10 cellular contexts compared by ENCODE assay signal in the genomic region with DNA sequence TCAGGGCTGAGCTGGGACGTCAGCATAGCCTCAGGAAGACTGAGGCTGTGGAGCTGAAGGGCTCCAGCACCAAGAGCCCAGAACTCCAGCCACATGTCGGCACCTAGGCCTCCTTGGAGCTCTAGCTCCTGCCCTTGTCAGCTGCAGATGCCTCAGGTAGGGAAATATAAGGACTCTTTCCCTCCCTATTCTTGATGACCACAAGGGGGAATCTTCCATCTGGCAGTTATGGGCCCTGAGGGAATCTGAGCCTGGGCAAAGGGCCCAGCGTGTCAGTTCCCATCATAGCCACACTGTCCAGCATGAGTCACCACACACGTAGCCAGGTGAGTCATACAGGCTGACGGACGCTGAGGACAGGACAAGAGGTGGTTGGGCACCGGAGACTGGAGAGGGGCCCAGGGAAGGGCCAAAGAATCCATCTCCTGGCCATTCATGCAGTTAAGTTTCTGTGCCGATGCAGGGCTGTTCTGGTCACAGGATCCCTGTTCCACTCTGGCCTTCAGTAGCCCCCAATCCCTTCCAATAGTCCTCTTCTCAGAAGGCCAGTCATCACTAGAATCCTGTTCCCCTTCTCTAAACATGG. TPM values are rescaled to one million over a fixed set of nuclear protein-coding genes. Genes with fewer than 3 reads are reported as not detected.
DNase-seq lines count a peak whose midpoint lies in the region; ATAC-seq, FAIRE-seq and TF ChIP-seq lines count a peak whose summit lies in the region.
"Had no signal": no experiment of that assay in that cellular context is flagged by ENCODE, and none has a peak within 500 bp of the region (broad histone marks: within the 10 kb centered on the region; RNA-seq: fewer than 3 reads in every experiment).

No MANE protein-coding gene starts in this region.

- no peak overlapping the region for H3K9ac ChIP-seq in fibroblast of lung (ENCODE audit: insufficient read depth, low read length)

- no peaks in the 10 kb centered on the region for H3K36me3 ChIP-seq in fibroblast of lung (ENCODE audit: control insufficient read depth, insufficient read depth, low read length)

- FAIRE-seq in GM12892 (lab: Jason Lieb, UNC), result no peak

- peaks cover 25% of the 10 kb centered on the region for H3K4me1 Mint-ChIP-seq in stimulated activated naive CD8-positive, alpha-beta T cell treated with anti-CD3 and anti-CD28 coated beads, Interleukin-15, Interleukin-2, amounts not matched to agents 100 ng/mL and 50 ng/mL, for 24 hours (ENCODE audit: low read depth)
- peaks cover 30% of the 10 kb centered on the region for H3K4me1 Mint-ChIP-seq in osteocyte (ENCODE audit: unreplicated experiment)

- no peak overlapping the region for H2AFZ ChIP-seq in fibroblast of lung (ENCODE audit: low read length)

- H3K27ac ChIP-seq in fibroblast of lung (ENCODE audit: insufficient read depth, low read length), result peak overlapping the region; percentile 93
- H3K27ac ChIP-seq: tibial artery had no signal

- H3K27me3 ChIP-seq in fibroblast of lung (ENCODE audit: control insufficient read depth, insufficient read depth, low read length), result no peaks in the 10 kb centered on the region
- H3K27me3 ChIP-seq: dorsolateral prefrontal cortex, tibial artery had no signal

- TF ChIP-seq POLR2A in GM12892 (IDR thresholded peaks at IDR 0.05; ENCODE audit: low read depth, low read length), result no peak

- H3K4me3 ChIP-seq in fibroblast of lung (replicated peaks in 1 of 4; ENCODE audit: control extremely low read depth in 1 of 4, insufficient read depth in 1 of 4, low read depth in 3 of 4, low read length in 4 of 4), result peak overlapping the region in 2 of 4 experiments; percentile 25 to 82
- H3K4me3 ChIP-seq: tibial artery had no signal

- H3K9me3 Mint-ChIP-seq in stimulated activated naive CD8-positive, alpha-beta T cell treated with anti-CD3 and anti-CD28 coated beads, Interleukin-15, Interleukin-2, amounts not matched to agents 100 ng/mL and 50 ng/mL, for 24 hours, result no peaks in the 10 kb centered on the region
- no peaks in the 10 kb centered on the region for H3K9me3 Mint-ChIP-seq in osteocyte (ENCODE audit: unreplicated experiment)

- no peaks in the 10 kb centered on the region for H4K20me1 ChIP-seq in fibroblast of lung (ENCODE audit: control insufficient read depth, extremely low read depth, insufficient read depth, low read length)

- TF ChIP-seq CTCF in fibroblast of lung (conservative IDR thresholded peaks at IDR 0.05 in 1 of 2, IDR thresholded peaks at IDR 0.05 in 1 of 2; ENCODE audit: low read depth in 1 of 2, low read length in 2 of 2) (peak; percentile 53 to 61), osteocyte (IDR thresholded peaks at IDR 0.05) (peak; percentile 40)

- no peak for ATAC-seq in stimulated activated naive CD8-positive, alpha-beta T cell treated with anti-CD3 and anti-CD28 coated beads, Interleukin-15, Interleukin-2, amounts not matched to agents 100 U/mL and 50 U/mL, for 24 hours

- H3K36me3 Mint-ChIP-seq in stimulated activated naive CD8-positive, alpha-beta T cell treated with anti-CD3 and anti-CD28 coated beads, Interleukin-15, Interleukin-2, amounts not matched to agents 100 ng/mL and 50 ng/mL, for 24 hours (ENCODE audit: low read depth), result peaks cover 10% of the 10 kb centered on the region
- peaks cover 3% of the 10 kb centered on the region for H3K36me3 Mint-ChIP-seq in osteocyte (ENCODE audit: unreplicated experiment)

- no peak for DNase-seq in stimulated activated naive CD8-positive, alpha-beta T cell treated with anti-CD3 and anti-CD28 coated beads, Interleukin-15, Interleukin-2, amounts not matched to agents 100 U/mL and 50 U/mL, for 24 hours
- DNase-seq in SHP77 treated with DMSO at 0.1 percent for 48 hours (lab: John Stamatoyannopoulos, UW) (peak; percentile 65), fibroblast of lung (ENCODE audit: low read depth in 2 of 2) (peak; percentile 98), osteocyte (ENCODE audit: extremely low spot score, unreplicated experiment) (no peak), T-helper 9 cell (no peak), GM12892 (ENCODE audit: insufficient read length) (no peak)
- no peak for DNase-seq in effector CD4-positive, alpha-beta T cell

- no peaks in the 10 kb centered on the region for H3K9me3 ChIP-seq in fibroblast of lung (ENCODE audit: control insufficient read depth, insufficient read depth, low read depth, low read length)
- H3K9me3 ChIP-seq: tibial artery had no signal

- H3K27ac Mint-ChIP-seq in stimulated activated naive CD8-positive, alpha-beta T cell treated with anti-CD3 and anti-CD28 coated beads, Interleukin-15, Interleukin-2, amounts not matched to agents 100 ng/mL and 50 ng/mL, for 24 hours, result no peak overlapping the region
- H3K27ac Mint-ChIP-seq in osteocyte (ENCODE audit: unreplicated experiment), result peak overlapping the region; percentile 66

- H3K4me3 Mint-ChIP-seq in stimulated activated naive CD8-positive, alpha-beta T cell treated with anti-CD3 and anti-CD28 coated beads, Interleukin-15, Interleukin-2, amounts not matched to agents 100 ng/mL and 50 ng/mL, for 24 hours, result peak overlapping the region; percentile 100
- H3K4me3 Mint-ChIP-seq in osteocyte (ENCODE audit: unreplicated experiment), result peak overlapping the region; percentile 97

- H3K4me2 ChIP-seq in fibroblast of lung (ENCODE audit: extremely low read depth, insufficient read depth, low read length), result peak overlapping the region; percentile 39

- H3K27me3 Mint-ChIP-seq in stimulated activated naive CD8-positive, alpha-beta T cell treated with anti-CD3 and anti-CD28 coated beads, Interleukin-15, Interleukin-2, amounts not matched to agents 100 ng/mL and 50 ng/mL, for 24 hours, result no peaks in the 10 kb centered on the region
- no peaks in the 10 kb centered on the region for H3K27me3 Mint-ChIP-seq in osteocyte (ENCODE audit: unreplicated experiment)

- H3K4me1 ChIP-seq in fibroblast of lung (ENCODE audit: control insufficient read depth, extremely low read depth, insufficient read depth, low read length), result peaks cover 15% of the 10 kb centered on the region

- peaks cover 8% of the 10 kb centered on the region for H3K79me2 ChIP-seq in fibroblast of lung (ENCODE audit: control insufficient read depth, insufficient read depth, low read length)

RNA-seq across cellular contexts. Expression of gene MPV17, which starts 1.8 kb away (rescaled TPM):
- 65.2 and 83.2 TPM in 2 replicates for total RNA-seq in fibroblast of lung
- polyA plus RNA-seq in fibroblast of lung, result 272 and 289 TPM in 2 replicates
- 158 and 175 TPM in 2 replicates for polyA plus RNA-seq in fibroblast of lung (2012)
- 125 and 313 TPM in 2 replicates for polyA minus RNA-seq in fibroblast of lung (ENCODE audit: low replicate concordance)
- 76.0 and 85.5 TPM in 2 replicates for total RNA-seq in osteocyte
- polyA plus RNA-seq in GM12892 (2012; ENCODE audit: missing spikeins), result 101 TPM

RNA-seq across cellular contexts. Expression of gene UCN, which starts 12.8 kb away (rescaled TPM):
- total RNA-seq in fibroblast of lung (1.2 and 1.3 TPM in 2 replicates), osteocyte (2.6 and 4.1 TPM in 2 replicates)
- 0.14 TPM in 1 of 2 replicates, not detected in the other for polyA plus RNA-seq in fibroblast of lung
- polyA plus RNA-seq in fibroblast of lung (2012), result 0.17 and 0.40 TPM in 2 replicates
- polyA minus RNA-seq in fibroblast of lung (ENCODE audit: low replicate concordance), result 3.0 TPM in 1 of 2 replicates, not detected in the other
- polyA plus RNA-seq in GM12892 (2012; ENCODE audit: missing spikeins), result 0.49 TPM

RNA-seq across cellular contexts. Expression of gene GTF3C2, which starts 35.5 kb away (rescaled TPM):
- total RNA-seq in fibroblast of lung (18.2 and 19.2 TPM in 2 replicates), osteocyte (57.4 and 59.4 TPM in 2 replicates)
- polyA plus RNA-seq in fibroblast of lung, result 30.2 and 41.8 TPM in 2 replicates
- 25.6 and 34.9 TPM in 2 replicates for polyA plus RNA-seq in fibroblast of lung (2012)
- 53.0 and 56.7 TPM in 2 replicates for polyA minus RNA-seq in fibroblast of lung (ENCODE audit: low replicate concordance)
- polyA plus RNA-seq in GM12892 (2012; ENCODE audit: missing spikeins), result 52.2 TPM

RNA-seq across cellular contexts. Expression of gene TRIM54, which starts 38.8 kb away (rescaled TPM):
- 0.17 TPM in 1 of 2 replicates, not detected in the other for total RNA-seq in fibroblast of lung
- polyA plus RNA-seq in fibroblast of lung, result 0.06 TPM in 1 of 2 replicates, not detected in the other
- 0.10 and 0.17 TPM in 2 replicates for polyA plus RNA-seq in fibroblast of lung (2012)
- not detected in 2 replicates for polyA minus RNA-seq in fibroblast of lung (ENCODE audit: low replicate concordance)
- total RNA-seq in osteocyte, result not detected in 2 replicates
- not detected for polyA plus RNA-seq in GM12892 (2012; ENCODE audit: missing spikeins)

RNA-seq across cellular contexts. Expression of gene DNAJC5G, which starts 45.8 kb away (rescaled TPM):
- total RNA-seq in fibroblast of lung (not detected in 2 replicates), osteocyte (not detected in 2 replicates)
- polyA plus RNA-seq in fibroblast of lung, result not detected in 2 replicates
- polyA plus RNA-seq in fibroblast of lung (2012), result not detected in 2 replicates
- polyA minus RNA-seq in fibroblast of lung (ENCODE audit: low replicate concordance), result not detected in 2 replicates
- not detected for polyA plus RNA-seq in GM12892 (2012; ENCODE audit: missing spikeins)

Comparison
In these comparisons a context has a peak if more than half of its experiments do, and no peak if none do; other contexts are left out.
1. DNase-seq: peak in SHP77 treated with DMSO at 0.1 percent for 48 hours (single experiment) and fibroblast of lung (2 of 2); none in stimulated activated naive CD8-positive, alpha-beta T cell treated with anti-CD3 and anti-CD28 coated beads, Interleukin-15, Interleukin-2, amounts not matched to agents 100 U/mL and 50 U/mL, for 24 hours (single experiment), osteocyte (single experiment), effector CD4-positive, alpha-beta T cell (single experiment), T-helper 9 cell (single experiment) and GM12892 (single experiment).